Comparison of ENCODE assay signal across 1 cellular context in genomic region chr6:109816452-109817374, GRCh38.
TF ChIP-seq lines count a peak whose summit lies in the region.

No MANE protein-coding gene starts in this region.

TF ChIP-seq in HepG2, 621 proteins besides CTCF, POLR2A, EP300 and RAD21 (continued from another document):
- TF ChIP-seq, protein P1, sequence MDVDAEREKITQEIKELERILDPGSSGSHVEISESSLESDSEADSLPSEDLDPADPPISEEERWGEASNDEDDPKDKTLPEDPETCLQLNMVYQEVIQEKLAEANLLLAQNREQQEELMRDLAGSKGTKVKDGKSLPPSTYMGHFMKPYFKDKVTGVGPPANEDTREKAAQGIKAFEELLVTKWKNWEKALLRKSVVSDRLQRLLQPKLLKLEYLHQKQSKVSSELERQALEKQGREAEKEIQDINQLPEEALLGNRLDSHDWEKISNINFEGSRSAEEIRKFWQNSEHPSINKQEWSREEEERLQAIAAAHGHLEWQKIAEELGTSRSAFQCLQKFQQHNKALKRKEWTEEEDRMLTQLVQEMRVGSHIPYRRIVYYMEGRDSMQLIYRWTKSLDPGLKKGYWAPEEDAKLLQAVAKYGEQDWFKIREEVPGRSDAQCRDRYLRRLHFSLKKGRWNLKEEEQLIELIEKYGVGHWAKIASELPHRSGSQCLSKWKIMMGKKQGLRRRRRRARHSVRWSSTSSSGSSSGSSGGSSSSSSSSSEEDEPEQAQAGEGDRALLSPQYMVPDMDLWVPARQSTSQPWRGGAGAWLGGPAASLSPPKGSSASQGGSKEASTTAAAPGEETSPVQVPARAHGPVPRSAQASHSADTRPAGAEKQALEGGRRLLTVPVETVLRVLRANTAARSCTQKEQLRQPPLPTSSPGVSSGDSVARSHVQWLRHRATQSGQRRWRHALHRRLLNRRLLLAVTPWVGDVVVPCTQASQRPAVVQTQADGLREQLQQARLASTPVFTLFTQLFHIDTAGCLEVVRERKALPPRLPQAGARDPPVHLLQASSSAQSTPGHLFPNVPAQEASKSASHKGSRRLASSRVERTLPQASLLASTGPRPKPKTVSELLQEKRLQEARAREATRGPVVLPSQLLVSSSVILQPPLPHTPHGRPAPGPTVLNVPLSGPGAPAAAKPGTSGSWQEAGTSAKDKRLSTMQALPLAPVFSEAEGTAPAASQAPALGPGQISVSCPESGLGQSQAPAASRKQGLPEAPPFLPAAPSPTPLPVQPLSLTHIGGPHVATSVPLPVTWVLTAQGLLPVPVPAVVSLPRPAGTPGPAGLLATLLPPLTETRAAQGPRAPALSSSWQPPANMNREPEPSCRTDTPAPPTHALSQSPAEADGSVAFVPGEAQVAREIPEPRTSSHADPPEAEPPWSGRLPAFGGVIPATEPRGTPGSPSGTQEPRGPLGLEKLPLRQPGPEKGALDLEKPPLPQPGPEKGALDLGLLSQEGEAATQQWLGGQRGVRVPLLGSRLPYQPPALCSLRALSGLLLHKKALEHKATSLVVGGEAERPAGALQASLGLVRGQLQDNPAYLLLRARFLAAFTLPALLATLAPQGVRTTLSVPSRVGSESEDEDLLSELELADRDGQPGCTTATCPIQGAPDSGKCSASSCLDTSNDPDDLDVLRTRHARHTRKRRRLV (CRISPR knock-in tag; IDR thresholded peaks at IDR 0.05): no peak
- TF ChIP-seq ZBTB8A (CRISPR knock-in tag; IDR thresholded peaks at IDR 0.05; ENCODE audit: borderline replicate concordance, low read depth) (no peak), HCFC1 (IDR thresholded peaks at IDR 0.05; ENCODE audit: low read depth, low read length) (no peak), STAG1 (CRISPR knock-in tag; IDR thresholded peaks at IDR 0.05) (no peak), NR1H2 (CRISPR knock-in tag; IDR thresholded peaks at IDR 0.05; ENCODE audit: borderline replicate concordance, low read depth) (no peak), ZSCAN30 (CRISPR knock-in tag; IDR thresholded peaks at IDR 0.05) (no peak), ZBTB38 (CRISPR knock-in tag; IDR thresholded peaks at IDR 0.05) (no peak), SMAD3 (CRISPR knock-in tag; IDR thresholded peaks at IDR 0.05) (no peak), GTF2F1 (IDR thresholded peaks at IDR 0.05; ENCODE audit: low read length) (no peak)
